ENCODE assay signal across 19 cellular contexts in the genomic region with DNA sequence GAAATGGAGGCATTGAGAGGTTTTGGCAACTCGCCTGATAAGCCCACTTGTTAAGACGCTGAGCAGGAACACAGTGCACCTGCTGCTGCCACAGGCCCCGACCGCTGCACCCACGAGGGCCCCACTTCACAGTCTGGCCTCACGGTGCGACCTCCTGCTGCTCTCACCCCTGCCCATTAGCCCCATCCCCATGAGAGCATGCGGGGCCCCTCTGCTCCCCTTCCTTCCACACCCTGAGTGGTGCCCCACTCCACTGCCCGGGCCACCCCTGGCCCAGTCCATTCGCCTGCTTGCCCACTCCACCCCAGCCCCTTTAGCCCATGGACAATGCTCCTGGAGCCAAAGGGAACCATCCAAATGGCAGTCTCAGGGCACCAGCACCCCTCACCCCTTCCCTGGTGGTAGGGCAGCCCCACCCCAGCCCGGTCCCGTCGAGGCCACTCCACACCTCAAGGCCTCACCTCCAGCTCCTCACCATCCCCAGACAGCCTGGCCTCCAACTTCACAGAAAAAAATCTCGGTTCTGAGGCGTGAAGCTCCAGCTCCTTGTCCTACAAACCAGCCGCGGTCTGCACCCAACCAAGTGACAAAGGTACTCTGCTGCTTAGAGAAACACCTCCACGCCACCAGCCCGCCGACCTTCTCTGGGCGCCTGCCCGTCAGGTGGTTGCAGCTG. TPM values are rescaled to one million over a fixed set of nuclear protein-coding genes. Genes with fewer than 3 reads are reported as not detected.
A peak's percentile ranks its signal among the peaks of the same experiment; 100 is the strongest.
DNase-seq lines count a peak whose midpoint lies in the region; ATAC-seq and TF ChIP-seq lines count a peak whose summit lies in the region.
"Had no signal": no experiment of that assay in that cellular context is flagged by ENCODE, and none has a peak within 500 bp of the region (broad histone marks: within the 10 kb centered on the region; RNA-seq: fewer than 3 reads in every experiment).

No MANE protein-coding gene starts in this region.

- no peaks in the 10 kb centered on the region for H3K79me1 ChIP-seq in mesenchymal stem cell (replicated peaks; ENCODE audit: low read length, poor library complexity, severe bottlenecking)

- H3K18ac ChIP-seq in mesenchymal stem cell (ENCODE audit: low read depth in 1 of 2, low read length in 2 of 2) = no peak overlapping the region

- no peak for ATAC-seq in heart left ventricle
- no peak for ATAC-seq in left cardiac atrium
- ATAC-seq in GM21515 (IDR thresholded peaks at IDR 0.05; ENCODE audit: unreplicated experiment) = no peak

- peak overlapping the region; percentile 25 for H3K27ac Mint-ChIP-seq in activated naive CD8-positive, alpha-beta T cell treated with anti-CD3 and anti-CD28 coated beads for 36 hours
- H3K27ac Mint-ChIP-seq: activated CD4-positive, alpha-beta T cell treated with anti-CD3 and anti-CD28 coated beads for 36 hours had no signal

- H2BK15ac ChIP-seq in mesenchymal stem cell (ENCODE audit: low read depth, poor library complexity, severe bottlenecking) = no peak overlapping the region

- peak overlapping the region; percentile 40 for H3K4me3 Mint-ChIP-seq in activated naive CD8-positive, alpha-beta T cell treated with anti-CD3 and anti-CD28 coated beads for 36 hours
- H3K4me3 Mint-ChIP-seq: activated CD4-positive, alpha-beta T cell treated with anti-CD3 and anti-CD28 coated beads for 36 hours had no signal

- H3K36me3 ChIP-seq in heart left ventricle = no peaks in the 10 kb centered on the region
- no peaks in the 10 kb centered on the region for H3K36me3 ChIP-seq in mesenchymal stem cell (ENCODE audit: control insufficient read depth in 1 of 2, insufficient read depth in 2 of 2, low read depth in 1 of 2, low read length in 2 of 2)
- H3K36me3 ChIP-seq in thyroid gland = no peaks in the 10 kb centered on the region

- peaks cover 8% of the 10 kb centered on the region for H3K36me3 Mint-ChIP-seq in activated naive CD8-positive, alpha-beta T cell treated with anti-CD3 and anti-CD28 coated beads for 36 hours

- H3K4ac ChIP-seq in mesenchymal stem cell (ENCODE audit: low read depth in 1 of 2, low read length in 2 of 2) = no peak overlapping the region

- H3K9me3 ChIP-seq in heart left ventricle (peaks cover 0 to 9% (median 0%) of the 10 kb centered on the region in 12 donors), mesenchymal stem cell (ENCODE audit: control insufficient read depth, low read length) (peaks cover 4% of the 10 kb centered on the region), thyroid gland (no peaks in the 10 kb centered on the region)
- H3K9me3 ChIP-seq: SK-N-SH had no signal

- TF ChIP-seq CTCF in heart left ventricle (IDR thresholded peaks at IDR 0.05) = no peak
- TF ChIP-seq CTCF in thyroid gland (IDR thresholded peaks at IDR 0.05) = no peak

- TF ChIP-seq POLR2A in heart left ventricle (IDR thresholded peaks at IDR 0.05) (no peak), thyroid gland (IDR thresholded peaks at IDR 0.05) (no peak)

- H2BK5ac ChIP-seq in mesenchymal stem cell (ENCODE audit: low read depth, low read length, poor library complexity, severe bottlenecking) = no peak overlapping the region

- no peak overlapping the region for H4K8ac ChIP-seq in mesenchymal stem cell (ENCODE audit: low read length)

- no peak overlapping the region for H2BK120ac ChIP-seq in mesenchymal stem cell (ENCODE audit: low read depth, low read length)

- H2AFZ ChIP-seq in mesenchymal stem cell (ENCODE audit: low read depth, low read length) = no peak overlapping the region
- H2AFZ ChIP-seq: parathyroid adenoma had no signal

- H3K4me1 Mint-ChIP-seq in activated naive CD8-positive, alpha-beta T cell treated with anti-CD3 and anti-CD28 coated beads for 36 hours = peaks cover 33% of the 10 kb centered on the region

- no peak overlapping the region for H3K9ac ChIP-seq in mesenchymal stem cell (ENCODE audit: low read length)
- H3K9ac ChIP-seq: parathyroid adenoma, SK-N-SH had no signal

- peaks cover 3% of the 10 kb centered on the region for H3K27me3 Mint-ChIP-seq in activated naive CD8-positive, alpha-beta T cell treated with anti-CD3 and anti-CD28 coated beads for 36 hours

- H3K4me1 ChIP-seq in heart left ventricle (peaks cover 0 to 17% (median 11%) of the 10 kb centered on the region in 12 donors), mesenchymal stem cell (ENCODE audit: control insufficient read depth, insufficient read depth, low read depth, low read length) (no peaks in the 10 kb centered on the region), thyroid gland (no peaks in the 10 kb centered on the region)
- H3K4me1 ChIP-seq: parathyroid adenoma had no signal

- H3K9me3 Mint-ChIP-seq in activated naive CD8-positive, alpha-beta T cell treated with anti-CD3 and anti-CD28 coated beads for 36 hours = peaks cover 13% of the 10 kb centered on the region

- peaks cover 0 to 12% (median 0%) of the 10 kb centered on the region in 9 donors for H3K27me3 ChIP-seq in heart left ventricle
- H3K27me3 ChIP-seq in mesenchymal stem cell (ENCODE audit: control insufficient read depth in 1 of 2, insufficient read depth in 1 of 2, low read length in 2 of 2) = peaks cover 40 to 46% of the 10 kb centered on the region in 2 experiments
- H3K27me3 ChIP-seq in thyroid gland = no peaks in the 10 kb centered on the region

- peak overlapping the region; percentile 57 for H4K91ac ChIP-seq in mesenchymal stem cell (ENCODE audit: low read length)

- peak overlapping the region; percentile 30 to 75 for H2BK12ac ChIP-seq in mesenchymal stem cell (ENCODE audit: low read length in 2 of 2)

- no peak overlapping the region for H3K4me2 ChIP-seq in mesenchymal stem cell (ENCODE audit: low read length, poor library complexity, severe bottlenecking)
- H3K4me2 ChIP-seq: SK-N-SH had no signal

- H3K4me3 ChIP-seq in heart left ventricle (no peak overlapping the region), mesenchymal stem cell (ENCODE audit: insufficient read depth in 1 of 2, low read depth in 1 of 2, low read length in 2 of 2) (no peak overlapping the region), thyroid gland (replicated peaks in 1 of 3) (no peak overlapping the region)
- H3K4me3 ChIP-seq: skin epidermis had no signal

- peak overlapping the region in 1 of 2 experiments; percentile 56 for H3K14ac ChIP-seq in mesenchymal stem cell (ENCODE audit: low read length in 2 of 2)

- H3K27ac ChIP-seq in heart left ventricle (peak overlapping the region in 2 of 12 donors; percentile 28 to 38), mesenchymal stem cell (ENCODE audit: low read length, poor library complexity, severe bottlenecking) (no peak overlapping the region), thyroid gland (no peak overlapping the region)
- H3K27ac ChIP-seq: parathyroid adenoma, skin epidermis had no signal

- 85 to 95% (median 93%) methylated on average over 19 to 22 of the region's 22 CpGs for WGBS in heart left ventricle, 4 donors
- 90% methylated on average over 22 of the region's 22 CpGs for WGBS in mesenchymal stem cell
- 78 to 82% methylated on average over 22 of the region's 22 CpGs for WGBS in thyroid gland, 2 donors

- no peak overlapping the region for H3K23ac ChIP-seq in mesenchymal stem cell (ENCODE audit: low read length in 2 of 2)

- peak in 3 of 5 donors; percentile 15 to 64 (median 20) for DNase-seq in heart left ventricle
- no peak for DNase-seq in left cardiac atrium
- DNase-seq in activated naive CD8-positive, alpha-beta T cell treated with anti-CD3 and anti-CD28 coated beads for 36 hours = no peak
- no peak for DNase-seq in mesenchymal stem cell
- peak; percentile 25 to 47 for DNase-seq in thyroid gland
- DNase-seq in COLO829 (ENCODE audit: low spot score) = no peak
- DNase-seq: activated CD4-positive, alpha-beta T cell treated with anti-CD3 and anti-CD28 coated beads for 36 hours; AML-193; amygdala; cerebellar nuclear complex; NCI-H2029; NCI-H69; SK-N-SH; stimulated activated CD4-positive, alpha-beta T cell treated with anti-CD3 and anti-CD28 coated beads, Interleukin-4, amount 100 ng/mL, for 4 hours had no signal

- H2AK5ac ChIP-seq in mesenchymal stem cell (ENCODE audit: low read length, severe bottlenecking) = no peak overlapping the region

- intact Hi-C loops in heart left ventricle (cut with DNase I) (no loop called here), left cardiac atrium (cut with DNase I) (no loop called here), thyroid gland (cut with DNase I) (no loop called here)

RNA-seq across cellular contexts. Expression of a gene that starts 6.7 kb away (rescaled TPM):
- total RNA-seq in heart left ventricle (under 1 TPM in 4 of 9 donors, not detected in 5; 0.08 to 0.36 (median 0.20) TPM), left cardiac atrium (under 1 TPM in 1 of 2 donors, not detected in 1; 0.08 TPM), thyroid gland (under 1 TPM in 1 of 4 donors, not detected in 3; 0.11 TPM)
- polyA plus RNA-seq in heart left ventricle = under 1 TPM in 1 of 2 donors, not detected in 1; 0.03 TPM
- total RNA-seq in activated naive CD8-positive, alpha-beta T cell treated with anti-CD3 and anti-CD28 coated beads for 36 hours = 10 to 100 TPM; 18.8 to 20.4 TPM
- polyA plus RNA-seq in mesenchymal stem cell (2013, experiment 1 of 2) = not detected
- polyA plus RNA-seq in mesenchymal stem cell (2013, experiment 2 of 2) = 0.01 TPM
- total RNA-seq: fibroblast of villous mesenchyme, left lobe of liver had no signal
- polyA plus RNA-seq: SK-N-SH had no signal

Comparison
In these comparisons a context has a peak if more than half of its experiments do, and no peak if none do; other contexts are left out.
1. DNase-seq: peak in heart left ventricle (3 of 5) and thyroid gland (2 of 2); none in left cardiac atrium (single experiment), activated naive CD8-positive, alpha-beta T cell treated with anti-CD3 and anti-CD28 coated beads for 36 hours (single experiment), mesenchymal stem cell (single experiment) and COLO829 (single experiment).
2. RNA of a gene that starts 6.7 kb away (total RNA-seq): 18.8 to 20.4 TPM in activated naive CD8-positive, alpha-beta T cell treated with anti-CD3 and anti-CD28 coated beads for 36 hours; 0.08 TPM in left cardiac atrium, 0.08 to 0.36 TPM in heart left ventricle and 0.11 TPM in thyroid gland; every median in the first group is over 10 times any median in the second.